30 cellular contexts compared by ENCODE assay signal in the genomic region with DNA sequence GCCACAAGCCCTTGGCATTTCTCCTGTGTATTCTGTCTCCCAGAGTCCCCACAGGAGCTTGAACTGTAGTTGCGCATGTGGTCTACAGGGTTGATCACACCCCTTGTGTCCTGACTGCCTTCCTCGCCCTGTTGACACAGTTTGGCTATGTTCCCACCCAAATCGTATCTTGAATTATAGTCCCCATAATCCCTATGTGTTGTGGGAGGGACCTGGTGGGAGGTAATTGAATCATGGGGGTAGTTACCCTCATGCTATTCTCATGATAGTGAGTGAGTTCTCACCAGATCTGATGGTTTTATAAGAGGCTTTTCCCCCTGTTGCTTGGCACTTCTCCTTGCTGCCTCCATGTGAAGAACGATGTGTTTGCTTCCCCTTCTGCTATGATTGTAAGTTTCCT. TPM values are rescaled to one million over a fixed set of nuclear protein-coding genes. Genes with fewer than 3 reads are reported as not detected.
"Had no signal": no experiment of that assay in that cellular context is flagged by ENCODE, and none has a peak within 500 bp of the region (broad histone marks: within the 10 kb centered on the region; RNA-seq: fewer than 3 reads in every experiment).

No MANE protein-coding gene starts in this region.

- H3K27ac ChIP-seq: colonic mucosa, epithelial cell of prostate, esophagus squamous epithelium, heart right ventricle, left lung, lower lobe of right lung had no signal

- H3K27ac Mint-ChIP-seq: dendritic cell treated with granulocyte-macrophage colony-stimulating factor and Interleukin-4, amounts not matched to agents 40 ng/mL and 50 ng/mL, for 4 days; effector memory CD8-positive, alpha-beta T cell; endodermal cell had no signal

- DNase-seq: colonic mucosa; cortex of kidney; effector CD8-positive, alpha-beta T cell; effector memory CD8-positive, alpha-beta T cell; endodermal cell; erythroblast; esophagus squamous epithelium; foreskin fibroblast; foreskin melanocyte; gastrocnemius medialis; glutamatergic neuron; heart right ventricle; hippocampal formation; left cardiac atrium; left lung; left ventricle myocardium superior; lower lobe of right lung; mesendoderm; midbrain had no signal

- H3K4me3 Mint-ChIP-seq: dendritic cell treated with granulocyte-macrophage colony-stimulating factor and Interleukin-4, amounts not matched to agents 40 ng/mL and 50 ng/mL, for 4 days; effector memory CD8-positive, alpha-beta T cell; endodermal cell had no signal

- ATAC-seq: effector memory CD8-positive, alpha-beta T cell; esophagus mucosa; gastrocnemius medialis; heart right ventricle; left cardiac atrium; left lung; left ventricle myocardium superior; lower lobe of right lung had no signal

- H3K36me3 ChIP-seq: colonic mucosa, esophagus squamous epithelium, gastrocnemius medialis, heart right ventricle, left lung, lower lobe of right lung had no signal

- H3K9me3 ChIP-seq: colonic mucosa, esophagus squamous epithelium, gastrocnemius medialis, left lung, lower lobe of right lung had no signal

- H3K27me3 ChIP-seq: colonic mucosa, esophagus squamous epithelium, gastrocnemius medialis, left lung had no signal

- H3K4me3 ChIP-seq: colonic mucosa, esophagus squamous epithelium, gastrocnemius medialis, heart right ventricle, left lung, lower lobe of right lung had no signal

- H3K9me3 Mint-ChIP-seq: dendritic cell treated with granulocyte-macrophage colony-stimulating factor and Interleukin-4, amounts not matched to agents 40 ng/mL and 50 ng/mL, for 4 days; effector memory CD8-positive, alpha-beta T cell; endodermal cell had no signal

- H3K4me1 ChIP-seq: colonic mucosa, esophagus squamous epithelium, left lung, lower lobe of right lung had no signal

RNA-seq across cellular contexts. Expression of a gene that starts 21.2 kb away (rescaled TPM):
- total RNA-seq: colonic mucosa, dermis microvascular lymphatic vessel endothelial cell, endodermal cell, gastrocnemius medialis, kidney epithelial cell, left ventricle myocardium superior, lower lobe of right lung, lung microvascular endothelial cell, mononuclear cell had no signal
- polyA plus RNA-seq: keratinocyte had no signal

RNA-seq across cellular contexts. Expression of a gene that starts 27.7 kb away (rescaled TPM):
- total RNA-seq: colonic mucosa, dermis microvascular lymphatic vessel endothelial cell, endodermal cell, esophagus mucosa, esophagus squamous epithelium, gastrocnemius medialis, glomerular endothelial cell, heart right ventricle, kidney epithelial cell, left cardiac atrium, left lung, left ventricle myocardium superior, lower leg skin, lower lobe of right lung, lung microvascular endothelial cell, mononuclear cell, mucosa of gallbladder had no signal
- polyA plus RNA-seq: heart right ventricle, keratinocyte had no signal
